ENCODE assay signal across 10 cellular contexts in the genomic region with DNA sequence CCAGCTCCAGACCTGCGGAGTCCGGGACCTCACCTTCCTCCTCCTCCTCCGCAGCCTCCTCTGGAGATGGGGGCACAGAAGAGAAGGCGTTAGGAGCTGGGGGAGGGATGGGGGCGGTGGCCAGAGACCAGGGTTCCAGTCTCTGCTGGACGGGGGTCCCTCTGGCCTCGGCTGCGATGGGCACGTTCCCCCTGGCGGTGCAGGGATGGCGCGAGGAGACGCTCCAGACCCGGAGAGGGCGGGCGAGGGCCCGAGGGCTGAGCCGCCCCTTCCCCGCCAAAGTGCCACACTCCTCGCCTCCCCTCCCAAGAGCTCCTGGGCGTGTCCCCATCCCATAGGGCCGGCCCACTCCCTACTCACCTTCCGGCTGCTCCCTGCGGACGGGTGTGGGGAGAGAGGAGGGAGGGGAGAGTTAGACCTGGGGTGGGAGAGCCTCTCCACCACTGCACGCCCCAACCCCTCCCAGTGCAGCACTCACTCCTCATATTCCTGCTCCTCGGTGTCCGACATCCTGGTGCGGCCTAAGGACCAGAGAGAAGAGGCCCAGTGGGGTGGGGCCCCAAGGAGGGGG. TPM values are rescaled to one million over a fixed set of nuclear protein-coding genes. Genes with fewer than 3 reads are reported as not detected.
DNase-seq lines count a peak whose midpoint lies in the region; FAIRE-seq lines count a peak whose summit lies in the region.
"Had no signal": no experiment of that assay in that cellular context is flagged by ENCODE, and none has a peak within 500 bp of the region (broad histone marks: within the 10 kb centered on the region; RNA-seq: fewer than 3 reads in every experiment).

No MANE protein-coding gene starts in this region.

- H3K4me1 ChIP-seq in CD8-positive, alpha-beta memory T cell (ENCODE audit: insufficient read depth, low read length) = peaks cover 4% of the 10 kb centered on the region
- H3K4me1 ChIP-seq in HUES48 (ENCODE audit: control insufficient read depth, insufficient read depth, low read length) = peaks cover 16% of the 10 kb centered on the region
- no peaks in the 10 kb centered on the region for H3K4me1 ChIP-seq in small intestine (ENCODE audit: control insufficient read depth in 2 of 2, insufficient read depth in 1 of 2, low read depth in 1 of 2, low read length in 1 of 2)

- H3K9me3 ChIP-seq in CD8-positive, alpha-beta memory T cell (ENCODE audit: low read length) = peaks cover 4% of the 10 kb centered on the region
- no peaks in the 10 kb centered on the region for H3K9me3 ChIP-seq in HUES48 (ENCODE audit: control insufficient read depth, insufficient read depth, low read length)
- H3K9me3 ChIP-seq in small intestine (ENCODE audit: control insufficient read depth, low read depth) = no peaks in the 10 kb centered on the region
- H3K9me3 ChIP-seq: tibial artery had no signal

- peaks cover 17% of the 10 kb centered on the region for H3K27me3 ChIP-seq in CD8-positive, alpha-beta memory T cell (ENCODE audit: insufficient read depth, low read length, poor library complexity, severe bottlenecking)
- H3K27me3 ChIP-seq in HUES48 (ENCODE audit: control insufficient read depth, insufficient read depth, low read length) (no peaks in the 10 kb centered on the region), small intestine (ENCODE audit: control insufficient read depth in 2 of 2, insufficient read depth in 2 of 2, low read length in 2 of 2) (peaks cover 0 to 33% of the 10 kb centered on the region in 2 donors)

- DNase-seq in CD8-positive, alpha-beta memory T cell = no peak
- DNase-seq in RPMI7951 (ENCODE audit: low read depth) (peak; percentile 49), iPS-NIHi7 (ENCODE audit: extremely low spot score) (peak; percentile 90), GM03348 (ENCODE audit: low spot score) (no peak), SKM-1 (lab: John Stamatoyannopoulos, UW; ENCODE audit: unreplicated experiment) (no peak), small intestine (no peak)
- DNase-seq in activated T-cell treated with anti-CD3 and anti-CD28 coated beads, Interleukin-2, amount 50 U/mL, for 1 hour = no peak
- DNase-seq: tibial artery had no signal

- H3K9ac ChIP-seq in HUES48 (ENCODE audit: low read depth, low read length) = no peak overlapping the region

- no peaks in the 10 kb centered on the region for H3K36me3 ChIP-seq in CD8-positive, alpha-beta memory T cell (ENCODE audit: insufficient read depth, low read length)
- H3K36me3 ChIP-seq in HUES48 (ENCODE audit: control insufficient read depth, insufficient read depth, low read length) (peaks cover 3% of the 10 kb centered on the region; the same call in 1 of the 2 replicates), small intestine (ENCODE audit: control insufficient read depth in 2 of 2, insufficient read depth in 2 of 2, low read length in 2 of 2) (no peaks in the 10 kb centered on the region)
- H3K36me3 ChIP-seq: tibial artery had no signal

- H3K36me3 Mint-ChIP-seq in CD8-positive, alpha-beta memory T cell = no peaks in the 10 kb centered on the region

- no peak overlapping the region for H3K4me3 ChIP-seq in CD8-positive, alpha-beta memory T cell (ENCODE audit: low read length)
- H3K4me3 ChIP-seq in HUES48 (ENCODE audit: low read depth, low read length) (peak overlapping the region; percentile 75), small intestine (ENCODE audit: low read depth in 1 of 2, low read length in 2 of 2) (no peak overlapping the region)
- H3K4me3 ChIP-seq: tibial artery had no signal

- POLR2A ChIA-PET in CD8-positive, alpha-beta memory T cell (lab: Charles Lee) = interaction anchor here (0.6 kb wide), 1 partner anchor 468 kb away, joined by 4 read pairs; no protein-coding TSS in a partner anchor

- no peak overlapping the region for H3K4me3 Mint-ChIP-seq in CD8-positive, alpha-beta memory T cell
- H3K4me3 Mint-ChIP-seq: neural crest cell had no signal

- H3K27ac Mint-ChIP-seq in CD8-positive, alpha-beta memory T cell = no peak overlapping the region

- H3K4me1 Mint-ChIP-seq in CD8-positive, alpha-beta memory T cell = peaks cover under 1 to 6% (median 1%) of the 10 kb centered on the region in 3 donors

- H3K27ac ChIP-seq in CD8-positive, alpha-beta memory T cell (ENCODE audit: low read depth, low read length) = peak overlapping the region; percentile 43
- H3K27ac ChIP-seq in HUES48 (ENCODE audit: low read depth, low read length) (peak overlapping the region; percentile 81), small intestine (ENCODE audit: low read depth in 1 of 2, low read length in 1 of 2) (no peak overlapping the region)
- H3K27ac ChIP-seq: tibial artery had no signal

- 1 to 6% (median 2%) methylated on average over 19 to 29 of the region's 29 CpGs for WGBS in small intestine, 3 donors

- H3K27me3 Mint-ChIP-seq in CD8-positive, alpha-beta memory T cell = peaks cover 41 to 43% of the 10 kb centered on the region in 2 donors

- H3K9me3 Mint-ChIP-seq in CD8-positive, alpha-beta memory T cell = peaks cover 0 to 5% (median 2%) of the 10 kb centered on the region in 5 donors
- H3K9me3 Mint-ChIP-seq: neural crest cell had no signal

- FAIRE-seq in small intestine (lab: Jason Lieb, UNC) = no peak

- CTCF ChIA-PET in CD8-positive, alpha-beta memory T cell (lab: Charles Lee) = interaction anchor here (1.0 kb wide), 1 partner anchor 155 kb away, joined by 3 read pairs; no protein-coding TSS in a partner anchor

RNA-seq across cellular contexts. Expression of gene TNNT1, which starts 2.3 kb away (rescaled TPM):
- total RNA-seq in CD8-positive, alpha-beta memory T cell = not detected
- not detected for polyA plus RNA-seq in CD8-positive, alpha-beta memory T cell
- total RNA-seq in RPMI7951 (2014; rRNA removed; shearing (Covaris generic)) = 32.5 and 42.4 TPM in 2 replicates
- polyA plus RNA-seq in small intestine = 10 to 100 TPM in 1 of 3 donors, 1 to 10 TPM in 1, under 1 TPM in 1; 0.18 to 20.1 (median 9.2) TPM
- total RNA-seq: neural crest cell had no signal

RNA-seq across cellular contexts. Expression of gene TNNI3, which starts 10.8 kb away (rescaled TPM):
- not detected for total RNA-seq in CD8-positive, alpha-beta memory T cell
- not detected for polyA plus RNA-seq in CD8-positive, alpha-beta memory T cell
- total RNA-seq in RPMI7951 (2014; rRNA removed; shearing (Covaris generic)) = 0.48 and 0.78 TPM in 2 replicates
- 10 to 100 TPM in 1 of 3 donors, 1 to 10 TPM in 2; 1.3 to 39.7 (median 1.7) TPM for polyA plus RNA-seq in small intestine

RNA-seq across cellular contexts. Expression of gene DNAAF3, which starts 19.7 kb away (rescaled TPM):
- total RNA-seq in CD8-positive, alpha-beta memory T cell = under 1 TPM in 1 of 2 experiments, not detected in 1; 0.27 TPM
- not detected for polyA plus RNA-seq in CD8-positive, alpha-beta memory T cell
- 1.4 and 1.6 TPM in 2 replicates for total RNA-seq in RPMI7951 (2014; rRNA removed; shearing (Covaris generic))
- polyA plus RNA-seq in small intestine = under 1 TPM in 1 of 3 donors, not detected in 2; 0.64 TPM

RNA-seq across cellular contexts. Expression of gene PPP1R12C, which starts 29.3 kb away (rescaled TPM):
- 10 to 100 TPM; 95.4 to 98.3 TPM for total RNA-seq in CD8-positive, alpha-beta memory T cell
- polyA plus RNA-seq in CD8-positive, alpha-beta memory T cell = 7.7 TPM
- 22.3 and 31.0 TPM in 2 replicates for total RNA-seq in RPMI7951 (2014; rRNA removed; shearing (Covaris generic))
- 100 to 1,000 TPM in 2 of 3 donors, 10 to 100 TPM in 1; 96.6 to 192 (median 166) TPM for polyA plus RNA-seq in small intestine

RNA-seq across cellular contexts. Expression of gene SYT5, which starts 33.4 kb away (rescaled TPM):
- total RNA-seq in CD8-positive, alpha-beta memory T cell = not detected
- 0.37 TPM for polyA plus RNA-seq in CD8-positive, alpha-beta memory T cell
- 0.10 and 0.36 TPM in 2 replicates for total RNA-seq in RPMI7951 (2014; rRNA removed; shearing (Covaris generic))
- polyA plus RNA-seq in small intestine = 1 to 10 TPM in 1 of 3 donors, under 1 TPM in 2; 0.22 to 4.7 (median 0.81) TPM

Comparison
In these comparisons a context has a peak if more than half of its experiments do, and no peak if none do; other contexts are left out.
1. DNase-seq: peak in RPMI7951 (single experiment) and iPS-NIHi7 (single experiment); none in CD8-positive, alpha-beta memory T cell (0 of 5), GM03348 (single experiment), activated T-cell treated with anti-CD3 and anti-CD28 coated beads, Interleukin-2, amount 50 U/mL, for 1 hour (single experiment), SKM-1 (single experiment) and small intestine (single experiment).
2. H3K27ac ChIP-seq: peak in CD8-positive, alpha-beta memory T cell (single experiment) and HUES48 (single experiment); none in small intestine (0 of 2).
3. RNA of gene TNNT1, which starts 2.3 kb away (total RNA-seq): 32.5 to 42.4 TPM in RPMI7951; not detected in CD8-positive, alpha-beta memory T cell; every median in the first group is over 10 times any median in the second.